16 cellular contexts compared by ENCODE assay signal in genomic region chr2:98448441-98449145, GRCh38. TPM values are rescaled to one million over a fixed set of nuclear protein-coding genes. Genes with fewer than 3 reads are reported as not detected.
DNase-seq lines count a peak whose midpoint lies in the region; ATAC-seq, FAIRE-seq and TF ChIP-seq lines count a peak whose summit lies in the region.
"Had no signal": no experiment of that assay in that cellular context is flagged by ENCODE, and none has a peak within 500 bp of the region (broad histone marks: within the 10 kb centered on the region; RNA-seq: fewer than 3 reads in every experiment).

No MANE protein-coding gene starts in this region.

- H3K9me1 ChIP-seq in K562 (ENCODE audit: control insufficient read depth, insufficient read depth, low read length), result no peaks in the 10 kb centered on the region

- DNase-seq in stimulated activated naive CD4-positive, alpha-beta T cell (lab: John Stamatoyannopoulos, UW), result peak in 4 of 6 experiments; percentile 14 to 85 (median 82)
- DNase-seq in stimulated activated naive CD4-positive, alpha-beta T cell treated with Interleukin-2 at 50 U/mL for 16 hours (lab: John Stamatoyannopoulos, UW), result no peak
- no peak for DNase-seq in K562 (ENCODE audit: extremely low read depth in 1 of 4, low spot score in 3 of 4)
- DNase-seq in 8988T, result no peak
- no peak for DNase-seq in GOT3 (lab: John Stamatoyannopoulos, UW)
- DNase-seq: amygdala; NK-92 treated with Interleukin-12 subunit alpha and Interleukin-12 subunit beta, amount 100 ng/mL, for 24 hours; SHP77; stimulated activated CD4-positive, alpha-beta T cell treated with anti-CD3 and anti-CD28 coated beads, Interleukin-4, amount 100 ng/mL, for 24 hours; upper lobe of right lung had no signal

- BruUV-seq in K562 (replicated peaks; lab: Mats Ljungman, UMichigan), result no TSS peak

- CTCF ChIA-PET in K562 (lab: Yijun Ruan, JAX; ENCODE audit: low intra/inter-chr PET ratio), result no interaction called here

- no peak for TF ChIP-seq CTCF in K562 (IDR thresholded peaks at IDR 0.05 in 2 of 3, conservative IDR thresholded peaks at IDR 0.05 in 1 of 3; ENCODE audit: insufficient read depth in 2 of 3, low read depth in 1 of 3, low read length in 3 of 3)

- WGBS in K562 (ENCODE audit: insufficient coverage, low coverage, missing lambda C conversion rate), result 47% methylated on average over 9 of the region's 10 CpGs

- TF ChIP-seq POLR2A in K562 (conservative IDR thresholded peaks at IDR 0.05), result no peak

- H3K4me3 Mint-ChIP-seq in T-helper 1 cell treated with Interleukin-12 subunit alpha and Interleukin-12 subunit beta and Interleukin-4 antibody, amounts not matched to agents 30 μg/mL and 1 μg/mL, for 36 hours, result peak overlapping the region; percentile 98

- H3K4me3 ChIP-seq in K562, result no peak overlapping the region
- H3K4me3 ChIP-seq: upper lobe of right lung had no signal

- peaks cover 16 to 18% of the 10 kb centered on the region in 2 experiments; a peak in 4 of 5 replicates for H3K4me1 ChIP-seq in K562 (replicated peaks in 1 of 2; ENCODE audit: control insufficient read depth in 2 of 2, insufficient read depth in 2 of 2, low read length in 2 of 2)

- no peaks in the 10 kb centered on the region for H3K9me3 ChIP-seq in K562 (replicated peaks; ENCODE audit: control insufficient read depth, insufficient read depth, low read depth, low read length)
- H3K9me3 ChIP-seq: neutrophil, upper lobe of right lung had no signal

- H3K79me2 ChIP-seq in K562 (ENCODE audit: control insufficient read depth, insufficient read depth, low read length), result peaks cover 58% of the 10 kb centered on the region

- FAIRE-seq in K562 (lab: Jason Lieb, UNC), result peak; percentile 40
- FAIRE-seq: endothelial cell of umbilical vein had no signal

- H3K27me3 Mint-ChIP-seq in T-helper 1 cell treated with Interleukin-12 subunit alpha and Interleukin-12 subunit beta and Interleukin-4 antibody, amounts not matched to agents 30 μg/mL and 1 μg/mL, for 36 hours (ENCODE audit: low read depth), result no peaks in the 10 kb centered on the region

- POLR2A ChIA-PET in K562 (lab: Yijun Ruan, JAX), result interaction anchor here (2.1 kb wide), 1 partner anchor 15 kb away, joined by 9 read pairs; no protein-coding TSS in a partner anchor

- no peaks in the 10 kb centered on the region for H3K36me3 ChIP-seq in K562 (ENCODE audit: control insufficient read depth, insufficient read depth, low read length)
- H3K36me3 ChIP-seq: neutrophil, upper lobe of right lung had no signal

- TF ChIP-seq RAD21 in K562 (CRISPR knock-in tag; conservative IDR thresholded peaks at IDR 0.05 in 1 of 2, IDR thresholded peaks at IDR 0.05 in 1 of 2), result no peak

- no peak overlapping the region for H3K4me2 ChIP-seq in K562 (ENCODE audit: insufficient read depth, low read length)

- intact Hi-C loops in K562 (cut with micrococcal nuclease), result loop anchor here (5.0 kb wide), 1 partner anchor 59 kb away; no protein-coding TSS in a partner anchor

- in situ Hi-C loops in K562 (cut with MboI), result no loop called here

- no peak overlapping the region for H3K27ac ChIP-seq in K562 (ENCODE audit: extremely low read depth, low read depth, low read length)
- H3K27ac ChIP-seq: neutrophil, upper lobe of right lung had no signal

- no peak for ATAC-seq in K562
- no peak for ATAC-seq in HG02970 (IDR thresholded peaks at IDR 0.05; ENCODE audit: low FRiP score, unreplicated experiment)
- ATAC-seq in HG03159 (IDR thresholded peaks at IDR 0.05; ENCODE audit: unreplicated experiment), result no peak
- ATAC-seq: sciatic nerve, upper lobe of right lung had no signal

- no peak for TF ChIP-seq EP300 in K562 (IDR thresholded peaks at IDR 0.05; ENCODE audit: low read length)

- H2AFZ ChIP-seq in K562 (ENCODE audit: low read depth, low read length), result no peak overlapping the region

- peak overlapping the region; percentile 78 for H3K27ac Mint-ChIP-seq in T-helper 1 cell treated with Interleukin-12 subunit alpha and Interleukin-12 subunit beta and Interleukin-4 antibody, amounts not matched to agents 30 μg/mL and 1 μg/mL, for 36 hours

- H3K9ac ChIP-seq in K562 (ENCODE audit: insufficient read depth in 1 of 2, low read depth in 2 of 2, low read length in 2 of 2), result no peak overlapping the region

- H3K27me3 ChIP-seq in K562 (ENCODE audit: control insufficient read depth in 2 of 2, insufficient read depth in 2 of 2, low read length in 2 of 2), result no peaks in the 10 kb centered on the region
- H3K27me3 ChIP-seq: neutrophil, upper lobe of right lung had no signal

- H3K4me1 Mint-ChIP-seq in T-helper 1 cell treated with Interleukin-12 subunit alpha and Interleukin-12 subunit beta and Interleukin-4 antibody, amounts not matched to agents 30 μg/mL and 1 μg/mL, for 36 hours (ENCODE audit: low read depth), result peaks cover 68% of the 10 kb centered on the region

- peaks cover 26% of the 10 kb centered on the region for H4K20me1 ChIP-seq in K562 (replicated peaks; ENCODE audit: control insufficient read depth, insufficient read depth, low read length)

- peaks cover 25% of the 10 kb centered on the region for H3K36me3 Mint-ChIP-seq in T-helper 1 cell treated with Interleukin-12 subunit alpha and Interleukin-12 subunit beta and Interleukin-4 antibody, amounts not matched to agents 30 μg/mL and 1 μg/mL, for 36 hours (ENCODE audit: low read depth)

- H3K9me3 Mint-ChIP-seq in T-helper 1 cell treated with Interleukin-12 subunit alpha and Interleukin-12 subunit beta and Interleukin-4 antibody, amounts not matched to agents 30 μg/mL and 1 μg/mL, for 36 hours, result no peaks in the 10 kb centered on the region

TF ChIP-seq in K562, 482 proteins besides CTCF, POLR2A, EP300 and RAD21 (continues in another document):
- no peak for TF ChIP-seq RFX7 (CRISPR knock-in tag; IDR thresholded peaks at IDR 0.05)
- TF ChIP-seq ZFPM2 (CRISPR knock-in tag; IDR thresholded peaks at IDR 0.05), result no peak
- TF ChIP-seq CREB3L1 (IDR thresholded peaks at IDR 0.05; ENCODE audit: borderline replicate concordance, low read depth), result no peak
- TF ChIP-seq CBFA2T3 (IDR thresholded peaks at IDR 0.05), result peak; percentile 34
- TF ChIP-seq NR2C2 (CRISPR knock-in tag; IDR thresholded peaks at IDR 0.05), result no peak
- no peak for TF ChIP-seq NR2C2 (tag; IDR thresholded peaks at IDR 0.05)
- TF ChIP-seq SMAD2 (IDR thresholded peaks at IDR 0.05; ENCODE audit: low read depth, low read length), result no peak
- TF ChIP-seq C11orf30 (IDR thresholded peaks at IDR 0.05; ENCODE audit: low read depth), result 0 out of 2 replicates have a peak, but pooled peaks have one; percentile 8
- TF ChIP-seq TSHZ1 (CRISPR knock-in tag; IDR thresholded peaks at IDR 0.05), result no peak
- TF ChIP-seq GTF2A2 (tag; IDR thresholded peaks at IDR 0.05), result no peak

RNA-seq across cellular contexts. Expression of gene INPP4A, which starts 3.9 kb away (rescaled TPM):
- total RNA-seq in K562 (2011; cell fraction: chromatin; rRNA removed; ENCODE audit: low replicate concordance), result 57.8 and 102 TPM in 2 replicates
- total RNA-seq in K562 (2011; cell fraction: nucleolus; rRNA removed), result 52.5 and 61.2 TPM in 2 replicates
- 50.8 and 55.2 TPM in 2 replicates for total RNA-seq in K562 (2011; cell fraction: nucleoplasm; rRNA removed)
- 10.5 and 11.5 TPM in 2 replicates for total RNA-seq in K562 (2014; rRNA removed)
- total RNA-seq in K562 (2014; rRNA removed; fragmentation: Illumina TruSeq; extraction: Trizol), result 5.6 and 6.9 TPM in 2 replicates
- total RNA-seq in K562 (2015; rRNA removed; fragmentation: Illumina TruSeq; extraction: Trizol), result 7.7 and 8.3 TPM in 2 replicates
- 15.7 and 16.1 TPM in 2 replicates for total RNA-seq in K562 (2021)
- polyA plus RNA-seq in K562 (2011; rRNA removed), result 12.4 and 14.9 TPM in 2 replicates
- polyA plus RNA-seq in K562 (2011; cell fraction: cytosol; rRNA removed), result 10.6 and 12.6 TPM in 2 replicates
- polyA plus RNA-seq in K562 (2011; cell fraction: nucleus; rRNA removed), result 73.7 and 107 TPM in 2 replicates
- 10.2 and 13.8 TPM in 2 replicates for polyA plus RNA-seq in K562 (2012)
- polyA plus RNA-seq in K562 (2014; fragmentation: Illumina TruSeq; extraction: Trizol), result 9.5 and 9.9 TPM in 2 replicates
- polyA plus RNA-seq in K562 (2014; fragmentation: Nextera tagmentation; extraction: Ambion mirVana), result 1 to 10 TPM; 1.8 to 2.5 TPM
- 5.9 and 7.3 TPM in 2 replicates for polyA plus RNA-seq in K562 (2014; rRNA removed)
- polyA minus RNA-seq in K562 (2011; rRNA and poly(A)+ RNA removed), result 25.8 and 32.7 TPM in 2 replicates
- polyA minus RNA-seq in K562 (2011; cell fraction: cytosol; rRNA and poly(A)+ RNA removed), result 9.9 and 17.9 TPM in 2 replicates
- 58.6 and 67.3 TPM in 2 replicates for polyA minus RNA-seq in K562 (2011; cell fraction: nucleus; rRNA and poly(A)+ RNA removed)

Comparison
In these comparisons a context has a peak if more than half of its experiments do, and no peak if none do; other contexts are left out.
1. DNase-seq: peak in stimulated activated naive CD4-positive, alpha-beta T cell (4 of 6); none in stimulated activated naive CD4-positive, alpha-beta T cell treated with Interleukin-2 at 50 U/mL for 16 hours (single experiment), K562 (0 of 4), 8988T (single experiment) and GOT3 (single experiment).